8 cellular contexts compared by ENCODE assay signal in genomic region chr12:117155278-117156060, GRCh38. TPM values are rescaled to one million over a fixed set of nuclear protein-coding genes. Genes with fewer than 3 reads are reported as not detected.
A peak's percentile ranks its signal among the peaks of the same experiment; 100 is the strongest.
DNase-seq lines count a peak whose midpoint lies in the region; ATAC-seq, FAIRE-seq and TF ChIP-seq lines count a peak whose summit lies in the region.

No MANE protein-coding gene starts in this region.

- DNase-seq in DMS 273 (lab: John Stamatoyannopoulos, UW; ENCODE audit: unreplicated experiment) = peak; percentile 81
- peak; percentile 87 for DNase-seq in NAMALWA (ENCODE audit: low spot score)
- peak; percentile 57 for DNase-seq in T-helper 2 cell treated with Interferon-gamma antibody and Interleukin-4, amounts not matched to agents 5 μg/mL and 100 μg/mL, for 36 hours (ENCODE audit: low spot score)
- peak; percentile 62 for DNase-seq in astrocyte of the hippocampus (ENCODE audit: low read depth, low spot score)
- peak; percentile 83 for DNase-seq in kidney
- peak; percentile 60 to 69 for DNase-seq in stimulated activated CD4-positive, alpha-beta T cell treated with anti-CD3 and anti-CD28 coated beads, Interleukin-4, amount 100 ng/mL, for 4 hours

- H3K4me1 ChIP-seq in kidney (ENCODE audit: control insufficient read depth in 1 of 2, insufficient read depth in 1 of 2, low read depth in 1 of 2, low read length in 2 of 2) = peaks cover 0 to 2% of the 10 kb centered on the region in 2 donors

- no peak overlapping the region for H3K9ac ChIP-seq in kidney (ENCODE audit: low read length in 2 of 2)

- no peak overlapping the region for H3K4me3 ChIP-seq in kidney (ENCODE audit: low read length in 2 of 2)

- H3K9me3 ChIP-seq in kidney (ENCODE audit: control insufficient read depth in 1 of 2, low read length in 2 of 2) = no peaks in the 10 kb centered on the region

- H3K27ac ChIP-seq in kidney (ENCODE audit: low read depth in 2 of 2, low read length in 2 of 2) = no peak overlapping the region

- no peak overlapping the region for H3K4me3 Mint-ChIP-seq in T-helper 2 cell treated with Interferon-gamma antibody and Interleukin-4, amounts not matched to agents 5 μg/mL and 100 μg/mL, for 36 hours

- TF ChIP-seq CTCF in kidney (IDR thresholded peaks at IDR 0.05; ENCODE audit: borderline replicate concordance, extremely low read depth, insufficient read depth) = peak; percentile 74

- no peak for FAIRE-seq in kidney (lab: Jason Lieb, UNC)

- no peaks in the 10 kb centered on the region for H3K27me3 Mint-ChIP-seq in T-helper 2 cell treated with Interferon-gamma antibody and Interleukin-4, amounts not matched to agents 5 μg/mL and 100 μg/mL, for 36 hours (ENCODE audit: low read depth)

- ATAC-seq in GM21717 (IDR thresholded peaks at IDR 0.05; ENCODE audit: unreplicated experiment) (peak; percentile 80), GM18511 (IDR thresholded peaks at IDR 0.05; ENCODE audit: unreplicated experiment) (no peak)

- H3K36me3 Mint-ChIP-seq in T-helper 2 cell treated with Interferon-gamma antibody and Interleukin-4, amounts not matched to agents 5 μg/mL and 100 μg/mL, for 36 hours (ENCODE audit: low read depth) = peaks cover 52% of the 10 kb centered on the region

- H3K9me3 Mint-ChIP-seq in T-helper 2 cell treated with Interferon-gamma antibody and Interleukin-4, amounts not matched to agents 5 μg/mL and 100 μg/mL, for 36 hours = no peaks in the 10 kb centered on the region

- H3K4me1 Mint-ChIP-seq in T-helper 2 cell treated with Interferon-gamma antibody and Interleukin-4, amounts not matched to agents 5 μg/mL and 100 μg/mL, for 36 hours (ENCODE audit: low read depth) = peaks cover 17% of the 10 kb centered on the region

- H3K36me3 ChIP-seq in kidney (ENCODE audit: control insufficient read depth in 1 of 2, insufficient read depth in 2 of 2, low read length in 2 of 2) = peaks cover 41 to 91% of the 10 kb centered on the region in 2 donors

- intact Hi-C loops in kidney (cut with DNase I) = loop anchor here (10.0 kb wide), 1 partner anchor 131 kb away; no protein-coding TSS in a partner anchor

- no peak overlapping the region for H3K27ac Mint-ChIP-seq in T-helper 2 cell treated with Interferon-gamma antibody and Interleukin-4, amounts not matched to agents 5 μg/mL and 100 μg/mL, for 36 hours

RNA-seq across cellular contexts. Expression of gene FBXO21, which starts 34.8 kb away (rescaled TPM):
- 45.0 TPM for total RNA-seq in kidney
- 28.9 TPM for polyA plus RNA-seq in kidney (ENCODE audit: insufficient read depth, low read depth, low replicate concordance)

RNA-seq across cellular contexts. Expression of gene TESC, which starts 56.3 kb away (rescaled TPM):
- total RNA-seq in kidney = 92.6 TPM
- polyA plus RNA-seq in kidney (ENCODE audit: insufficient read depth, low read depth, low replicate concordance) = 19.1 TPM
